In the genomic region with DNA sequence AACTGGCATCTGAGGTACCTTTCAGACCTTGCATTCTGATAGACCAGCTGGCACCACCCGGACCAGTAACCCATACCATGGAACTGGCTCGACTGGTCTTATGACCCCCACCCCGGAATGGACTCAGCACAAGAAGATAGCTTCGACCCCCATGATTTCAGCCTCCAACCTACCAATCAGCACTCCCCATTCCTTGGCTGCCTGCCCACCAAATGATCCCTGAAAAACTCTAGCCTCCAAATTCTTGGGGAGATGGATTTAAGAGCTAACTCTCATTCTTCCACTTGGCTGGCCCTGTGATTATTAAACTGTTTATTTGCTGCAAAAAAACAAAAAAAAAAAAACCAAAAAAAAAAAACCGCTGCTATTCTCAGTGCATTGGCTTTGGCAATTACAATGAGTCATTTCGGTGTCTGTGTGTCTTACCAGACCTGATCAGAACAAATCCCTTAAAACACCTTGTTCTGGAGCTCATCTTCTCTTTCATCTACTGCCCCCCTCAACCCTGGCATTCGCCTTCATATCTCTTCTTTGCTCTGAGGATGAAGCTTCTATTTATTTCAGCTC, we compare ENCODE assay signal across 11 cellular contexts.
DNase-seq lines count a peak whose midpoint lies in the region; ATAC-seq and TF ChIP-seq lines count a peak whose summit lies in the region.
"Had no signal": no experiment of that assay in that cellular context is flagged by ENCODE, and none has a peak within 500 bp of the region (broad histone marks: within the 10 kb centered on the region; RNA-seq: fewer than 3 reads in every experiment).

No MANE protein-coding gene starts in this region.

- TF ChIP-seq RAD21 in SK-N-SH (IDR thresholded peaks at IDR 0.05; ENCODE audit: low read length), result no peak

- peak overlapping the region; percentile 61; the same call in 1 of the 2 replicates for H2AFZ ChIP-seq in SK-N-SH (ENCODE audit: low read depth)

- CTCF ChIA-PET in HEK293 (lab: Yijun Ruan, JAX), result no interaction called here
- CTCF ChIA-PET in SK-N-SH (lab: Yijun Ruan, JAX), result no interaction called here

- H3K9ac ChIP-seq in SK-N-SH (no peak overlapping the region), skeletal muscle satellite cell (ENCODE audit: low read depth, low read length) (no peak overlapping the region)

- H3K4me1 ChIP-seq in HEK293 (ENCODE audit: control insufficient read depth, insufficient read depth, low read length) (peaks cover 9% of the 10 kb centered on the region), SK-N-SH (ENCODE audit: control insufficient read depth in 1 of 2, insufficient read depth in 2 of 2, low read depth in 1 of 2, low read length in 1 of 2) (peaks cover 0 to 12% of the 10 kb centered on the region in 2 experiments; a peak in 1 of 4 replicates), skeletal muscle satellite cell (ENCODE audit: control insufficient read depth, insufficient read depth, low read length) (peaks cover 34% of the 10 kb centered on the region)

- H3K4me3 ChIP-seq in HEK293 (ENCODE audit: low read depth, low read length) (no peak overlapping the region), SK-N-SH (ENCODE audit: low read depth in 2 of 2, low read length in 1 of 2) (no peak overlapping the region), skeletal muscle satellite cell (ENCODE audit: low read length) (no peak overlapping the region)

- no peaks in the 10 kb centered on the region for H3K79me2 ChIP-seq in SK-N-SH (ENCODE audit: insufficient read depth)

- no peaks in the 10 kb centered on the region for H3F3A ChIP-seq in SK-N-SH (replicated peaks; ENCODE audit: insufficient read depth)

- H3K4me2 ChIP-seq in SK-N-SH, result peak overlapping the region; percentile 3
- peak overlapping the region; percentile 61 for H3K4me2 ChIP-seq in skeletal muscle satellite cell (ENCODE audit: low read length)

- H3K27ac ChIP-seq in HEK293 (ENCODE audit: extremely low read depth, low read depth, low read length) (no peak overlapping the region), SK-N-SH (ENCODE audit: low read depth in 2 of 2, low read length in 1 of 2) (no peak overlapping the region)

- DNase-seq in SK-N-SH (no peak), fibroblast of peridontal ligament (ENCODE audit: extremely low read depth) (peak; percentile 30), putamen (ENCODE audit: low spot score) (no peak)
- DNase-seq: activated CD8-positive, alpha-beta memory T cell treated with anti-CD3 and anti-CD28 coated beads, Interleukin-2, amount 50 U/mL, for 48 hours; DMS 273 treated with DMSO at 0.1 percent for 48 hours; NCI-H524; T-helper 1 cell had no signal

- 79% methylated on average over 6 of the region's 7 CpGs for WGBS in SK-N-SH (ENCODE audit: low lambda C conversion rate)

- POLR2A ChIA-PET in HEK293 (lab: Yijun Ruan, JAX) (interaction anchor here (0.7 kb wide), 1 partner anchor 216 kb away, joined by 3 read pairs; no protein-coding TSS in a partner anchor), SK-N-SH (lab: Yijun Ruan, JAX) (no interaction called here)

- H3K9me3 ChIP-seq in HEK293 (ENCODE audit: control insufficient read depth, insufficient read depth, low read depth, low read length) (no peaks in the 10 kb centered on the region), SK-N-SH (no peaks in the 10 kb centered on the region), skeletal muscle satellite cell (replicated peaks; ENCODE audit: low read length) (no peaks in the 10 kb centered on the region)

- no peaks in the 10 kb centered on the region for H4K20me1 ChIP-seq in SK-N-SH (ENCODE audit: insufficient read depth)

- H3K9me2 ChIP-seq in SK-N-SH, result no peaks in the 10 kb centered on the region

- TF ChIP-seq CTCF in HEK293 (tag by site-specific recombination; IDR thresholded peaks at IDR 0.05) (no peak), SK-N-SH (IDR thresholded peaks at IDR 0.05) (no peak)

- no peak for TF ChIP-seq EP300 in SK-N-SH (IDR thresholded peaks at IDR 0.05; ENCODE audit: borderline replicate concordance in 1 of 2, low read depth in 1 of 2, low read length in 1 of 2)

- no peaks in the 10 kb centered on the region for H3K27me3 ChIP-seq in SK-N-SH (ENCODE audit: insufficient read depth)
- H3K27me3 ChIP-seq in skeletal muscle satellite cell (ENCODE audit: control insufficient read depth, insufficient read depth, low read length), result peaks cover 32% of the 10 kb centered on the region

- no peaks in the 10 kb centered on the region for H3K36me3 ChIP-seq in HEK293 (ENCODE audit: control insufficient read depth in 2 of 2, insufficient read depth in 1 of 2, low read length in 2 of 2)
- H3K36me3 ChIP-seq in SK-N-SH (replicated peaks in 1 of 2; ENCODE audit: control insufficient read depth in 1 of 2, insufficient read depth in 2 of 2, low read length in 1 of 2), result no peaks in the 10 kb centered on the region
- no peaks in the 10 kb centered on the region for H3K36me3 ChIP-seq in skeletal muscle satellite cell (ENCODE audit: insufficient read depth, low read length)

- no peak for ATAC-seq in GM21423 (IDR thresholded peaks at IDR 0.05; ENCODE audit: unreplicated experiment)
- ATAC-seq in GM19351 (IDR thresholded peaks at IDR 0.05; ENCODE audit: unreplicated experiment), result no peak

TF ChIP-seq in HEK293, 187 proteins besides CTCF, POLR2A, EP300 and RAD21 (continues in another document):
- TF ChIP-seq, protein P1, sequence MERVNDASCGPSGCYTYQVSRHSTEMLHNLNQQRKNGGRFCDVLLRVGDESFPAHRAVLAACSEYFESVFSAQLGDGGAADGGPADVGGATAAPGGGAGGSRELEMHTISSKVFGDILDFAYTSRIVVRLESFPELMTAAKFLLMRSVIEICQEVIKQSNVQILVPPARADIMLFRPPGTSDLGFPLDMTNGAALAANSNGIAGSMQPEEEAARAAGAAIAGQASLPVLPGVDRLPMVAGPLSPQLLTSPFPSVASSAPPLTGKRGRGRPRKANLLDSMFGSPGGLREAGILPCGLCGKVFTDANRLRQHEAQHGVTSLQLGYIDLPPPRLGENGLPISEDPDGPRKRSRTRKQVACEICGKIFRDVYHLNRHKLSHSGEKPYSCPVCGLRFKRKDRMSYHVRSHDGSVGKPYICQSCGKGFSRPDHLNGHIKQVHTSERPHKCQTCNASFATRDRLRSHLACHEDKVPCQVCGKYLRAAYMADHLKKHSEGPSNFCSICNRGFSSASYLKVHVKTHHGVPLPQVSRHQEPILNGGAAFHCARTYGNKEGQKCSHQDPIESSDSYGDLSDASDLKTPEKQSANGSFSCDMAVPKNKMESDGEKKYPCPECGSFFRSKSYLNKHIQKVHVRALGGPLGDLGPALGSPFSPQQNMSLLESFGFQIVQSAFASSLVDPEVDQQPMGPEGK (tag by site-specific recombination; IDR thresholded peaks at IDR 0.05), result no peak
- TF ChIP-seq ZNF677 (tag by site-specific recombination; IDR thresholded peaks at IDR 0.05) (no peak), ZNF585B (tag by site-specific recombination; IDR thresholded peaks at IDR 0.05) (no peak)
- TF ChIP-seq, protein P2, sequence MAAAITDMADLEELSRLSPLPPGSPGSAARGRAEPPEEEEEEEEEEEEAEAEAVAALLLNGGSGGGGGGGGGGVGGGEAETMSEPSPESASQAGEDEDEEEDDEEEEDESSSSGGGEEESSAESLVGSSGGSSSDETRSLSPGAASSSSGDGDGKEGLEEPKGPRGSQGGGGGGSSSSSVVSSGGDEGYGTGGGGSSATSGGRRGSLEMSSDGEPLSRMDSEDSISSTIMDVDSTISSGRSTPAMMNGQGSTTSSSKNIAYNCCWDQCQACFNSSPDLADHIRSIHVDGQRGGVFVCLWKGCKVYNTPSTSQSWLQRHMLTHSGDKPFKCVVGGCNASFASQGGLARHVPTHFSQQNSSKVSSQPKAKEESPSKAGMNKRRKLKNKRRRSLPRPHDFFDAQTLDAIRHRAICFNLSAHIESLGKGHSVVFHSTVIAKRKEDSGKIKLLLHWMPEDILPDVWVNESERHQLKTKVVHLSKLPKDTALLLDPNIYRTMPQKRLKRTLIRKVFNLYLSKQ (tag by site-specific recombination; IDR thresholded peaks at IDR 0.05; ENCODE audit: borderline replicate concordance), result no peak

TF ChIP-seq in SK-N-SH, 30 proteins besides CTCF, POLR2A, EP300 and RAD21:
- TF ChIP-seq FOSL2 (IDR thresholded peaks at IDR 0.05; ENCODE audit: borderline replicate concordance, low read depth) (0 out of 2 replicates have a peak, but pooled peaks have one; percentile 7), POLR2AphosphoS5 (IDR thresholded peaks at IDR 0.05; ENCODE audit: low read depth, low read length) (no peak)
- TF ChIP-seq, protein P3, sequence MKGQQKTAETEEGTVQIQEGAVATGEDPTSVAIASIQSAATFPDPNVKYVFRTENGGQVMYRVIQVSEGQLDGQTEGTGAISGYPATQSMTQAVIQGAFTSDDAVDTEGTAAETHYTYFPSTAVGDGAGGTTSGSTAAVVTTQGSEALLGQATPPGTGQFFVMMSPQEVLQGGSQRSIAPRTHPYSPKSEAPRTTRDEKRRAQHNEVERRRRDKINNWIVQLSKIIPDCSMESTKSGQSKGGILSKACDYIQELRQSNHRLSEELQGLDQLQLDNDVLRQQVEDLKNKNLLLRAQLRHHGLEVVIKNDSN (IDR thresholded peaks at IDR 0.05; ENCODE audit: borderline replicate concordance, low read depth), result no peak
